ENCODE assay signal across 9 cellular contexts in genomic region chr5:77211691-77212047, GRCh38.
DNase-seq lines count a peak whose midpoint lies in the region; ATAC-seq lines count a peak whose summit lies in the region.
"Had no signal": no experiment of that assay in that cellular context is flagged by ENCODE, and none has a peak within 500 bp of the region (broad histone marks: within the 10 kb centered on the region; RNA-seq: fewer than 3 reads in every experiment).

No MANE protein-coding gene starts in this region.

- ATAC-seq in stimulated activated naive CD8-positive, alpha-beta T cell treated with anti-CD3 and anti-CD28 coated beads, Interleukin-15, amount 100 ng/mL, for 72 hours, result no peak
- ATAC-seq in HG03280 (IDR thresholded peaks at IDR 0.05; ENCODE audit: unreplicated experiment), result no peak
- ATAC-seq in HG02840 (IDR thresholded peaks at IDR 0.05; ENCODE audit: low FRiP score, unreplicated experiment), result no peak

- peak overlapping the region; percentile 57 for H3K4me3 ChIP-seq in iPS-18a (ENCODE audit: low read length)

- peaks cover 56% of the 10 kb centered on the region for H3K27me3 Mint-ChIP-seq in T-helper 1 cell treated with Interleukin-12 subunit alpha and Interleukin-12 subunit beta and Interleukin-4 antibody, amounts not matched to agents 30 μg/mL and 1 μg/mL, for 36 hours (ENCODE audit: low read depth)
- peaks cover 38% of the 10 kb centered on the region for H3K27me3 Mint-ChIP-seq in activated naive CD8-positive, alpha-beta T cell
- peaks cover 82% of the 10 kb centered on the region for H3K27me3 Mint-ChIP-seq in stimulated activated naive CD8-positive, alpha-beta T cell treated with anti-CD3 and anti-CD28 coated beads, Interleukin-15, amount 100 ng/mL, for 72 hours

- H3K4me1 ChIP-seq in iPS-18a (ENCODE audit: control insufficient read depth, low read depth, low read length), result peaks cover 3% of the 10 kb centered on the region

- H3K4me3 Mint-ChIP-seq in T-helper 1 cell treated with Interleukin-12 subunit alpha and Interleukin-12 subunit beta and Interleukin-4 antibody, amounts not matched to agents 30 μg/mL and 1 μg/mL, for 36 hours, result peak overlapping the region; percentile 70
- peak overlapping the region; percentile 82 for H3K4me3 Mint-ChIP-seq in activated naive CD8-positive, alpha-beta T cell
- peak overlapping the region; percentile 75 to 78 for H3K4me3 Mint-ChIP-seq in stimulated activated naive CD8-positive, alpha-beta T cell treated with anti-CD3 and anti-CD28 coated beads, Interleukin-15, amount 100 ng/mL, for 72 hours

- no peak overlapping the region for H3K27ac ChIP-seq in iPS-18a (ENCODE audit: low read length)
- H3K27ac ChIP-seq: right lobe of liver had no signal

- no peak overlapping the region for H3K9ac ChIP-seq in iPS-18a (ENCODE audit: low read length)

- H3K9me3 ChIP-seq in iPS-18a (ENCODE audit: control insufficient read depth, low read depth, low read length), result no peaks in the 10 kb centered on the region
- H3K9me3 ChIP-seq: right lobe of liver had no signal

- H3K27me3 ChIP-seq in iPS-18a (ENCODE audit: control insufficient read depth, insufficient read depth, low read length), result peaks cover 68% of the 10 kb centered on the region

- peaks cover 8% of the 10 kb centered on the region for H3K36me3 Mint-ChIP-seq in T-helper 1 cell treated with Interleukin-12 subunit alpha and Interleukin-12 subunit beta and Interleukin-4 antibody, amounts not matched to agents 30 μg/mL and 1 μg/mL, for 36 hours (ENCODE audit: low read depth)
- peaks cover 4% of the 10 kb centered on the region for H3K36me3 Mint-ChIP-seq in activated naive CD8-positive, alpha-beta T cell

- peaks cover 11% of the 10 kb centered on the region for H3K4me1 Mint-ChIP-seq in T-helper 1 cell treated with Interleukin-12 subunit alpha and Interleukin-12 subunit beta and Interleukin-4 antibody, amounts not matched to agents 30 μg/mL and 1 μg/mL, for 36 hours (ENCODE audit: low read depth)
- H3K4me1 Mint-ChIP-seq in activated naive CD8-positive, alpha-beta T cell (ENCODE audit: low read depth), result peaks cover 11% of the 10 kb centered on the region
- peaks cover 18% of the 10 kb centered on the region for H3K4me1 Mint-ChIP-seq in stimulated activated naive CD8-positive, alpha-beta T cell treated with anti-CD3 and anti-CD28 coated beads, Interleukin-15, amount 100 ng/mL, for 72 hours

- no peaks in the 10 kb centered on the region for H3K9me3 Mint-ChIP-seq in T-helper 1 cell treated with Interleukin-12 subunit alpha and Interleukin-12 subunit beta and Interleukin-4 antibody, amounts not matched to agents 30 μg/mL and 1 μg/mL, for 36 hours
- no peaks in the 10 kb centered on the region for H3K9me3 Mint-ChIP-seq in activated naive CD8-positive, alpha-beta T cell (ENCODE audit: low read depth)
- H3K9me3 Mint-ChIP-seq in stimulated activated naive CD8-positive, alpha-beta T cell treated with anti-CD3 and anti-CD28 coated beads, Interleukin-15, amount 100 ng/mL, for 72 hours, result no peaks in the 10 kb centered on the region

- H3K36me3 ChIP-seq in iPS-18a (ENCODE audit: control insufficient read depth, low read depth, low read length), result no peaks in the 10 kb centered on the region
- H3K36me3 ChIP-seq: right lobe of liver had no signal

- H3K27ac Mint-ChIP-seq in T-helper 1 cell treated with Interleukin-12 subunit alpha and Interleukin-12 subunit beta and Interleukin-4 antibody, amounts not matched to agents 30 μg/mL and 1 μg/mL, for 36 hours, result no peak overlapping the region
- H3K27ac Mint-ChIP-seq in activated naive CD8-positive, alpha-beta T cell, result no peak overlapping the region
- H3K27ac Mint-ChIP-seq in stimulated activated naive CD8-positive, alpha-beta T cell treated with anti-CD3 and anti-CD28 coated beads, Interleukin-15, amount 100 ng/mL, for 72 hours, result no peak overlapping the region

- DNase-seq in T-helper 1 cell, result no peak
- DNase-seq in stimulated activated naive CD8-positive, alpha-beta T cell treated with anti-CD3 and anti-CD28 coated beads, Interleukin-15, amount 100 ng/mL, for 72 hours, result no peak
- no peak for DNase-seq in NCI-H2171 treated with DMSO at 0.1 percent for 48 hours (lab: John Stamatoyannopoulos, UW)
- DNase-seq: right lobe of liver had no signal
